Comparison of ENCODE assay signal across 20 cellular contexts in the genomic region with DNA sequence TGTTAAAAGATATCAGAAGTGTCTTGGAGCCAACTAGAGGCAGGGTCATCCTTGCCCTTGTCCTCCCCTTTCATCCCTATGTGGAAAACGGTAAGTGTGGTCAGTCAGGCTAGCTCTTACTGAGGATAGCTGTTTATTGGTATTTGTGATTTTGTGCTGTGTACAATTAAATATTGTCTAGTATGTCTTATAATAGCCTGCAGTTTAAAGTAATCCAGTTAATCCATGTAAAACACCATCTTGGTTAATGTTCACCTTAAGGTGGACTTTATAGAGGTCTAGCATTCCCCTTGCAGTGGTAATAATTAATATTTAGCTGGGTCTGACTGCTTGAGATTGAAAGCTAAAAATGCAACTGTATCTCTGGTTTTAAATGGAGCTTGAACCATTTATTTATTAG. TPM values are rescaled to one million over a fixed set of nuclear protein-coding genes. Genes with fewer than 3 reads are reported as not detected.
"Had no signal": no experiment of that assay in that cellular context is flagged by ENCODE, and none has a peak within 500 bp of the region (broad histone marks: within the 10 kb centered on the region; RNA-seq: fewer than 3 reads in every experiment).

No MANE protein-coding gene starts in this region.

- H3K4me1 ChIP-seq: neural progenitor cell had no signal

- H3K4me3 Mint-ChIP-seq: activated T-cell treated with anti-CD3 and anti-CD28 coated beads, Interleukin-2, amount 50 U/mL, for 4 hours; neural progenitor cell; stimulated activated effector memory CD8-positive, alpha-beta T cell treated with anti-CD3 and anti-CD28 coated beads, Interleukin-12 subunit alpha, Interleukin-12 subunit beta, amount 100 ng/mL, for 72 hours had no signal

- H3K9ac ChIP-seq: neural progenitor cell had no signal

- FAIRE-seq: bronchial epithelial cell, endometrium, keratinocyte, small intestine had no signal

- H3K9me3 ChIP-seq: esophagus squamous epithelium, heart right ventricle, tibial nerve, vagina had no signal

- H3K4me3 ChIP-seq: dorsolateral prefrontal cortex, esophagus squamous epithelium, heart right ventricle, neural progenitor cell, tibial nerve, vagina had no signal

- H3K27ac Mint-ChIP-seq: neural progenitor cell; stimulated activated effector memory CD8-positive, alpha-beta T cell treated with anti-CD3 and anti-CD28 coated beads, Interleukin-12 subunit alpha, Interleukin-12 subunit beta, amount 100 ng/mL, for 72 hours had no signal

- DNase-seq: activated CD4-positive, alpha-beta T cell treated with anti-CD3 and anti-CD28 coated beads, Interleukin-2, amount 50 U/mL, for 1 hour; activated CD4-positive, CD25-positive, alpha-beta regulatory T cell; activated gamma-delta T cell; activated T-cell treated with anti-CD3 and anti-CD28 coated beads, Interleukin-2, amount 50 U/mL, for 4 hours; aorta; dorsolateral prefrontal cortex; esophagus squamous epithelium; foreskin melanocyte; heart right ventricle; small intestine; T-helper 2 cell had no signal

- H3K4me2 ChIP-seq: neural progenitor cell had no signal

- ATAC-seq: activated T-cell treated with anti-CD3 and anti-CD28 coated beads, Interleukin-2, amount 50 U/mL, for 4 hours; heart right ventricle; stimulated activated effector memory CD8-positive, alpha-beta T cell treated with anti-CD3 and anti-CD28 coated beads, Interleukin-12 subunit alpha, Interleukin-12 subunit beta, amount 100 ng/mL, for 72 hours had no signal

- H3K27ac ChIP-seq: esophagus squamous epithelium, heart right ventricle, neural progenitor cell, tibial nerve, vagina had no signal

- H3K9me3 Mint-ChIP-seq: activated T-cell treated with anti-CD3 and anti-CD28 coated beads, Interleukin-2, amount 50 U/mL, for 4 hours; stimulated activated effector memory CD8-positive, alpha-beta T cell treated with anti-CD3 and anti-CD28 coated beads, Interleukin-12 subunit alpha, Interleukin-12 subunit beta, amount 100 ng/mL, for 72 hours had no signal

RNA-seq across cellular contexts. Expression of gene IGSF6, which starts 27.4 kb away (rescaled TPM):
- total RNA-seq: activated T-cell treated with anti-CD3 and anti-CD28 coated beads, Interleukin-2, amount 50 U/mL, for 4 hours; myocyte had no signal
- polyA plus RNA-seq: keratinocyte had no signal

RNA-seq across cellular contexts. Expression of gene OTOA, which starts 38.7 kb away (rescaled TPM):
- total RNA-seq: activated T-cell treated with anti-CD3 and anti-CD28 coated beads, Interleukin-2, amount 50 U/mL, for 4 hours; bronchial epithelial cell; lower leg skin; vagina had no signal
- polyA plus RNA-seq: aorta, keratinocyte had no signal
